In the genomic region with DNA sequence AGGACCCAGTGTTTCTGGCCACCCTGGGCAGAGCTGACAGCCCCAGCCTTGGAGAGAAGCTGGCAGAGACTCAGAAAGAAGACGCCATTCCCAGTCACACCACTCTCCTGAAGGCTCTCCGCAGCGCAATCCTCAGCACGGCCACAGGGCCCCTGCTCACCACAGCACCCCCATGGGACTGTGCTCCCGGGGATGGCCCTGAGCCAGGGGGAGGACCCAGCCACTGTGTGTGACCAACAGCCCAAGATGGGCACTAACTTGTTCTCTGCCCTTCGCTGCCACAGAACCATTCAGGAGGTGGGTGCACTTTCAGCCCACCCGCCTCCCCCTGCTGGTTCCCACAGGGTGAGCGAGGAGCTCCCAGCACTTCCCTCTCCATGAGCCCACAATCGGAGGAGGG, we compare ENCODE assay signal across 1 cellular context.
TF ChIP-seq lines count a peak whose summit lies in the region.

No MANE protein-coding gene starts in this region.

TF ChIP-seq in GM23338, 12 proteins besides CTCF, POLR2A, EP300 and RAD21:
- TF ChIP-seq, protein P1, sequence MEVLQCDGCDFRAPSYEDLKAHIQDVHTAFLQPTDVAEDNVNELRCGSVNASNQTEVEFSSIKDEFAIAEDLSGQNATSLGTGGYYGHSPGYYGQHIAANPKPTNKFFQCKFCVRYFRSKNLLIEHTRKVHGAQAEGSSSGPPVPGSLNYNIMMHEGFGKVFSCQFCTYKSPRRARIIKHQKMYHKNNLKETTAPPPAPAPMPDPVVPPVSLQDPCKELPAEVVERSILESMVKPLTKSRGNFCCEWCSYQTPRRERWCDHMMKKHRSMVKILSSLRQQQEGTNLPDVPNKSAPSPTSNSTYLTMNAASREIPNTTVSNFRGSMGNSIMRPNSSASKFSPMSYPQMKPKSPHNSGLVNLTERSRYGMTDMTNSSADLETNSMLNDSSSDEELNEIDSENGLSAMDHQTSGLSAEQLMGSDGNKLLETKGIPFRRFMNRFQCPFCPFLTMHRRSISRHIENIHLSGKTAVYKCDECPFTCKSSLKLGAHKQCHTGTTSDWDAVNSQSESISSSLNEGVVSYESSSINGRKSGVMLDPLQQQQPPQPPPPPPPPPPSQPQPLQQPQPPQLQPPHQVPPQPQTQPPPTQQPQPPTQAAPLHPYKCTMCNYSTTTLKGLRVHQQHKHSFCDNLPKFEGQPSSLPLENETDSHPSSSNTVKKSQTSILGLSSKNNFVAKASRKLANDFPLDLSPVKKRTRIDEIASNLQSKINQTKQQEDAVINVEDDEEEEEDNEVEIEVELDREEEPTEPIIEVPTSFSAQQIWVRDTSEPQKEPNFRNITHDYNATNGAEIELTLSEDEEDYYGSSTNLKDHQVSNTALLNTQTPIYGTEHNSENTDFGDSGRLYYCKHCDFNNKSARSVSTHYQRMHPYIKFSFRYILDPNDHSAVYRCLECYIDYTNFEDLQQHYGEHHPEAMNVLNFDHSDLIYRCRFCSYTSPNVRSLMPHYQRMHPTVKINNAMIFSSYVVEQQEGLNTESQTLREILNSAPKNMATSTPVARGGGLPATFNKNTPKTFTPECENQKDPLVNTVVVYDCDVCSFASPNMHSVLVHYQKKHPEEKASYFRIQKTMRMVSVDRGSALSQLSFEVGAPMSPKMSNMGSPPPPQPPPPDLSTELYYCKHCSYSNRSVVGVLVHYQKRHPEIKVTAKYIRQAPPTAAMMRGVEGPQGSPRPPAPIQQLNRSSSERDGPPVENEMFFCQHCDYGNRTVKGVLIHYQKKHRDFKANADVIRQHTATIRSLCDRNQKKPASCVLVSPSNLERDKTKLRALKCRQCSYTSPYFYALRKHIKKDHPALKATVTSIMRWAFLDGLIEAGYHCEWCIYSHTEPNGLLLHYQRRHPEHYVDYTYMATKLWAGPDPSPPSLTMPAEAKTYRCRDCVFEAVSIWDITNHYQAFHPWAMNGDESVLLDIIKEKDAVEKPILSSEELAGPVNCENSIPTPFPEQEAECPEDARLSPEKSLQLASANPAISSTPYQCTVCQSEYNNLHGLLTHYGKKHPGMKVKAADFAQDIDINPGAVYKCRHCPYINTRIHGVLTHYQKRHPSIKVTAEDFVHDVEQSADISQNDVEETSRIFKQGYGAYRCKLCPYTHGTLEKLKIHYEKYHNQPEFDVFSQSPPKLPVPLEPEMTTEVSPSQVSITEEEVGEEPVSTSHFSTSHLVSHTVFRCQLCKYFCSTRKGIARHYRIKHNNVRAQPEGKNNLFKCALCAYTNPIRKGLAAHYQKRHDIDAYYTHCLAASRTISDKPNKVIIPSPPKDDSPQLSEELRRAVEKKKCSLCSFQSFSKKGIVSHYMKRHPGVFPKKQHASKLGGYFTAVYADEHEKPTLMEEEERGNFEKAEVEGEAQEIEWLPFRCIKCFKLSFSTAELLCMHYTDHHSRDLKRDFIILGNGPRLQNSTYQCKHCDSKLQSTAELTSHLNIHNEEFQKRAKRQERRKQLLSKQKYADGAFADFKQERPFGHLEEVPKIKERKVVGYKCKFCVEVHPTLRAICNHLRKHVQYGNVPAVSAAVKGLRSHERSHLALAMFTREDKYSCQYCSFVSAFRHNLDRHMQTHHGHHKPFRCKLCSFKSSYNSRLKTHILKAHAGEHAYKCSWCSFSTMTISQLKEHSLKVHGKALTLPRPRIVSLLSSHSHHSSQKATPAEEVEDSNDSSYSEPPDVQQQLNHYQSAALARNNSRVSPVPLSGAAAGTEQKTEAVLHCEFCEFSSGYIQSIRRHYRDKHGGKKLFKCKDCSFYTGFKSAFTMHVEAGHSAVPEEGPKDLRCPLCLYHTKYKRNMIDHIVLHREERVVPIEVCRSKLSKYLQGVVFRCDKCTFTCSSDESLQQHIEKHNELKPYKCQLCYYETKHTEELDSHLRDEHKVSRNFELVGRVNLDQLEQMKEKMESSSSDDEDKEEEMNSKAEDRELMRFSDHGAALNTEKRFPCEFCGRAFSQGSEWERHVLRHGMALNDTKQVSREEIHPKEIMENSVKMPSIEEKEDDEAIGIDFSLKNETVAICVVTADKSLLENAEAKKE (CRISPR knock-in tag; IDR thresholded peaks at IDR 0.05), result no peak
- TF ChIP-seq ZNF331 (CRISPR knock-in tag; IDR thresholded peaks at IDR 0.05; ENCODE audit: low read depth), result no peak
- no peak for TF ChIP-seq EZH2phosphoT487 (IDR thresholded peaks at IDR 0.05; ENCODE audit: unreplicated experiment)
- TF ChIP-seq ZNF114 (CRISPR knock-in tag; IDR thresholded peaks at IDR 0.05), result no peak
- TF ChIP-seq STAT1 (IDR thresholded peaks at IDR 0.05; ENCODE audit: unreplicated experiment), result no peak
- TF ChIP-seq EZH2 (IDR thresholded peaks at IDR 0.05; ENCODE audit: low read depth, unreplicated experiment), result no peak
- TF ChIP-seq, protein P2, sequence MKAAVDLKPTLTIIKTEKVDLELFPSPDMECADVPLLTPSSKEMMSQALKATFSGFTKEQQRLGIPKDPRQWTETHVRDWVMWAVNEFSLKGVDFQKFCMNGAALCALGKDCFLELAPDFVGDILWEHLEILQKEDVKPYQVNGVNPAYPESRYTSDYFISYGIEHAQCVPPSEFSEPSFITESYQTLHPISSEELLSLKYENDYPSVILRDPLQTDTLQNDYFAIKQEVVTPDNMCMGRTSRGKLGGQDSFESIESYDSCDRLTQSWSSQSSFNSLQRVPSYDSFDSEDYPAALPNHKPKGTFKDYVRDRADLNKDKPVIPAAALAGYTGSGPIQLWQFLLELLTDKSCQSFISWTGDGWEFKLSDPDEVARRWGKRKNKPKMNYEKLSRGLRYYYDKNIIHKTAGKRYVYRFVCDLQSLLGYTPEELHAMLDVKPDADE (IDR thresholded peaks at IDR 0.05), result no peak
- no peak for TF ChIP-seq CREB1 (CRISPR knock-in tag; IDR thresholded peaks at IDR 0.05; ENCODE audit: low read depth)
- TF ChIP-seq, protein P3, sequence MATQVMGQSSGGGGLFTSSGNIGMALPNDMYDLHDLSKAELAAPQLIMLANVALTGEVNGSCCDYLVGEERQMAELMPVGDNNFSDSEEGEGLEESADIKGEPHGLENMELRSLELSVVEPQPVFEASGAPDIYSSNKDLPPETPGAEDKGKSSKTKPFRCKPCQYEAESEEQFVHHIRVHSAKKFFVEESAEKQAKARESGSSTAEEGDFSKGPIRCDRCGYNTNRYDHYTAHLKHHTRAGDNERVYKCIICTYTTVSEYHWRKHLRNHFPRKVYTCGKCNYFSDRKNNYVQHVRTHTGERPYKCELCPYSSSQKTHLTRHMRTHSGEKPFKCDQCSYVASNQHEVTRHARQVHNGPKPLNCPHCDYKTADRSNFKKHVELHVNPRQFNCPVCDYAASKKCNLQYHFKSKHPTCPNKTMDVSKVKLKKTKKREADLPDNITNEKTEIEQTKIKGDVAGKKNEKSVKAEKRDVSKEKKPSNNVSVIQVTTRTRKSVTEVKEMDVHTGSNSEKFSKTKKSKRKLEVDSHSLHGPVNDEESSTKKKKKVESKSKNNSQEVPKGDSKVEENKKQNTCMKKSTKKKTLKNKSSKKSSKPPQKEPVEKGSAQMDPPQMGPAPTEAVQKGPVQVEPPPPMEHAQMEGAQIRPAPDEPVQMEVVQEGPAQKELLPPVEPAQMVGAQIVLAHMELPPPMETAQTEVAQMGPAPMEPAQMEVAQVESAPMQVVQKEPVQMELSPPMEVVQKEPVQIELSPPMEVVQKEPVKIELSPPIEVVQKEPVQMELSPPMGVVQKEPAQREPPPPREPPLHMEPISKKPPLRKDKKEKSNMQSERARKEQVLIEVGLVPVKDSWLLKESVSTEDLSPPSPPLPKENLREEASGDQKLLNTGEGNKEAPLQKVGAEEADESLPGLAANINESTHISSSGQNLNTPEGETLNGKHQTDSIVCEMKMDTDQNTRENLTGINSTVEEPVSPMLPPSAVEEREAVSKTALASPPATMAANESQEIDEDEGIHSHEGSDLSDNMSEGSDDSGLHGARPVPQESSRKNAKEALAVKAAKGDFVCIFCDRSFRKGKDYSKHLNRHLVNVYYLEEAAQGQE (IDR thresholded peaks at IDR 0.05; ENCODE audit: unreplicated experiment), result no peak
- no peak for TF ChIP-seq JUNB (IDR thresholded peaks at IDR 0.05; ENCODE audit: unreplicated experiment)
- TF ChIP-seq POLR2AphosphoS5 (IDR thresholded peaks at IDR 0.05; ENCODE audit: low read depth), result no peak
- TF ChIP-seq NANOG (IDR thresholded peaks at IDR 0.05; ENCODE audit: borderline replicate concordance), result no peak
